17 cellular contexts compared by ENCODE assay signal in the genomic region with DNA sequence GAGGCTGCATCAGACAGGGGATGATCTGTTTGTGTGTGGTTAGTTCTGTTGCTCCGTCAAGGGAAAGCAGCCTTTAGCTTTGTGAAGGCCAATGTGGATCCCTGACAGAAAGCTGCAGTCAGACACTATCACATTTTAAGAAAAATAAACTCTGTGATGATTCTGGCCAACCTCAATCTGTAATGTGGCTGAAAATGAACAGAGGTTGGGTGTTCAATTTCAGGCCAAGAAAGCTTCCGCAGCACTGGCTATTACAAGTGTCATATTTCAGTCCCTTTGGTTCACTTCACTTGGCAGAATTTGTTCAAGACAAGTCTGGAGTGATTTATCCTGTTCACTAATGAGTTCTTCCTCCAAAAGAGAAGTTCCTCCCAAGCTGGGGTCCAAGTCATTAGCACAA.
A peak's percentile ranks its signal among the peaks of the same experiment; 100 is the strongest.
DNase-seq lines count a peak whose midpoint lies in the region; ATAC-seq and TF ChIP-seq lines count a peak whose summit lies in the region.
"Had no signal": no experiment of that assay in that cellular context is flagged by ENCODE, and none has a peak within 500 bp of the region (broad histone marks: within the 10 kb centered on the region; RNA-seq: fewer than 3 reads in every experiment).

No MANE protein-coding gene starts in this region.

- POLR2A ChIA-PET in HEK293T (lab: Yijun Ruan, JAX) = no interaction called here

- no peak for ATAC-seq in effector memory CD8-positive, alpha-beta T cell (replicated peaks)
- ATAC-seq: activated T-cell treated with anti-CD3 and anti-CD28 coated beads, Interleukin-2, amount 50 U/mL, for 4 hours; left lung; psoas muscle had no signal

- H3K4me3 Mint-ChIP-seq in effector memory CD8-positive, alpha-beta T cell = no peak overlapping the region
- H3K4me3 Mint-ChIP-seq: activated T-cell treated with anti-CD3 and anti-CD28 coated beads, Interleukin-2, amount 50 U/mL, for 4 hours; naive B cell had no signal

- no peaks in the 10 kb centered on the region for H3K36me3 Mint-ChIP-seq in effector memory CD8-positive, alpha-beta T cell (ENCODE audit: insufficient read depth)
- H3K36me3 Mint-ChIP-seq: naive B cell had no signal

- DNase-seq in AG09319 (ENCODE audit: extremely low read depth, low read depth) (peak; percentile 28), HEK293T (ENCODE audit: extremely low spot score) (peak; percentile 14), astrocyte of the hippocampus (ENCODE audit: low read depth, low spot score) (peak; percentile 49), iris pigment epithelial cell (ENCODE audit: low read depth) (peak; percentile 86), AG08396 (ENCODE audit: low spot score) (no peak), HT-29 (ENCODE audit: low spot score) (no peak)
- no peak for DNase-seq in effector memory CD8-positive, alpha-beta T cell
- no peak for DNase-seq in activated naive CD4-positive, alpha-beta T cell (lab: John Stamatoyannopoulos, UW)
- DNase-seq: activated CD4-positive, alpha-beta T cell treated with anti-CD3 and anti-CD28 coated beads, Interleukin-2, amount 50 U/mL, for 1 hour; activated T-cell treated with anti-CD3 and anti-CD28 coated beads, Interleukin-2, amount 50 U/mL, for 4 hours; colonic mucosa; erythroblast; left lung; naive B cell; psoas muscle; stimulated activated CD4-positive, alpha-beta T cell treated with anti-CD3 and anti-CD28 coated beads, Interleukin-1b, Interleukin-23, amount 100 ng/mL, for 48 hours; thyroid gland had no signal

- H3K27ac Mint-ChIP-seq in effector memory CD8-positive, alpha-beta T cell = no peak overlapping the region
- H3K27ac Mint-ChIP-seq: naive B cell had no signal

- H3K4me1 Mint-ChIP-seq in effector memory CD8-positive, alpha-beta T cell (ENCODE audit: low read depth in 2 of 2) = no peaks in the 10 kb centered on the region
- H3K4me1 Mint-ChIP-seq: naive B cell had no signal

- CTCF ChIA-PET in HEK293T (lab: Yijun Ruan, JAX) = no interaction called here

- no peak for TF ChIP-seq CTCF in AG09319 (IDR thresholded peaks at IDR 0.05; ENCODE audit: low read depth, low read length)

- H3K27me3 Mint-ChIP-seq in effector memory CD8-positive, alpha-beta T cell = no peaks in the 10 kb centered on the region
- H3K27me3 Mint-ChIP-seq: naive B cell had no signal

- H3K9me3 Mint-ChIP-seq in effector memory CD8-positive, alpha-beta T cell = peaks cover 0 to 4% of the 10 kb centered on the region in 2 donors

TF ChIP-seq in HEK293T, 16 proteins besides CTCF, POLR2A, EP300 and RAD21:
- TF ChIP-seq FOXK2 (IDR thresholded peaks at IDR 0.05) (no peak), ZNF384 (IDR thresholded peaks at IDR 0.05) (no peak), FOXA1 (IDR thresholded peaks at IDR 0.05) (no peak), CTBP1 (IDR thresholded peaks at IDR 0.05; ENCODE audit: borderline replicate concordance) (no peak), TARDBP (IDR thresholded peaks at IDR 0.05) (no peak), SUZ12 (IDR thresholded peaks at IDR 0.05) (no peak), L3MBTL2 (conservative IDR thresholded peaks at IDR 0.05) (no peak), PKNOX1 (IDR thresholded peaks at IDR 0.05) (no peak), BHLHE40 (IDR thresholded peaks at IDR 0.05; ENCODE audit: borderline replicate concordance) (no peak), SP1 (IDR thresholded peaks at IDR 0.05) (no peak), NFRKB (IDR thresholded peaks at IDR 0.05) (no peak), HDGF (IDR thresholded peaks at IDR 0.05; ENCODE audit: borderline replicate concordance) (no peak), LEF1 (IDR thresholded peaks at IDR 0.05; ENCODE audit: borderline replicate concordance) (no peak), FOXM1 (IDR thresholded peaks at IDR 0.05; ENCODE audit: borderline replicate concordance) (no peak), ARNT (IDR thresholded peaks at IDR 0.05) (no peak), ELF4 (IDR thresholded peaks at IDR 0.05) (no peak)

Comparison
In these comparisons a context has a peak if more than half of its experiments do, and no peak if none do; other contexts are left out.
1. DNase-seq: peak in AG09319 (single experiment), HEK293T (single experiment), astrocyte of the hippocampus (single experiment) and iris pigment epithelial cell (single experiment); none in effector memory CD8-positive, alpha-beta T cell (0 of 3), activated naive CD4-positive, alpha-beta T cell (0 of 4), AG08396 (single experiment) and HT-29 (single experiment).